13 cellular contexts compared by ENCODE assay signal in genomic region chr11:113577356-113578163, GRCh38.
A peak's percentile ranks its signal among the peaks of the same experiment; 100 is the strongest.
DNase-seq lines count a peak whose midpoint lies in the region; ATAC-seq, FAIRE-seq and TF ChIP-seq lines count a peak whose summit lies in the region.
"Had no signal": no experiment of that assay in that cellular context is flagged by ENCODE, and none has a peak within 500 bp of the region (broad histone marks: within the 10 kb centered on the region; RNA-seq: fewer than 3 reads in every experiment).

No MANE protein-coding gene starts in this region.

- BruUV-seq in Calu3 (replicated peaks; lab: Mats Ljungman, UMichigan) = no TSS peak
- no TSS peak for BruUV-seq in A673 (replicated peaks; lab: Mats Ljungman, UMichigan)

- H3K27me3 ChIP-seq in MM.1S (replicated peaks; ENCODE audit: insufficient read depth, low read length) (no peaks in the 10 kb centered on the region), A673 (replicated peaks; ENCODE audit: insufficient read depth, low read depth, low read length, poor library complexity) (no peaks in the 10 kb centered on the region)
- H3K27me3 ChIP-seq: BLaER1 had no signal

- no peaks in the 10 kb centered on the region for H4K20me1 ChIP-seq in MM.1S (ENCODE audit: insufficient read depth, low read length)
- H4K20me1 ChIP-seq: BLaER1 had no signal

- no peaks in the 10 kb centered on the region for H3K9me3 Mint-ChIP-seq in Calu3 (ENCODE audit: low read depth, unreplicated experiment)
- H3K9me3 Mint-ChIP-seq: activated T-helper 2 cell treated with anti-CD3 and anti-CD28 coated beads, Interferon-gamma antibody, Interleukin-2, Interleukin-4, amounts not matched to agents 10 μg/mL and 5 μg/mL and 100 μg/mL, durations not matched to agents 14 hours and 24 hours and 36 hours; natural killer cell treated with Interleukin-12 subunit alpha and Interleukin-12 subunit beta and Interleukin-15 and Interleukin-18, amount 100 ng/mL, for 72 hours had no signal

- no peak for FAIRE-seq in GM12892 (lab: Jason Lieb, UNC)
- FAIRE-seq: TTC549 had no signal

- POLR2A ChIA-PET in A673 (lab: Charles Lee; ENCODE audit: low non-redundant PET) = interaction anchor here (0.7 kb wide), 1 partner anchor 48 kb away, joined by 3 read pairs; no protein-coding TSS in a partner anchor

- H3K4me3 Mint-ChIP-seq in Calu3 (ENCODE audit: low read depth, unreplicated experiment) = no peak overlapping the region
- H3K4me3 Mint-ChIP-seq: natural killer cell treated with Interleukin-12 subunit alpha and Interleukin-12 subunit beta and Interleukin-15 and Interleukin-18, amount 100 ng/mL, for 72 hours had no signal

- TF ChIP-seq CTCF in Calu3 (IDR thresholded peaks at IDR 0.05; ENCODE audit: unreplicated experiment) = no peak
- no peak for TF ChIP-seq CTCF in MM.1S (IDR thresholded peaks at IDR 0.05; ENCODE audit: low read length)
- TF ChIP-seq CTCF in A673 (conservative IDR thresholded peaks at IDR 0.05; ENCODE audit: low read depth, low read length) = no peak

- DNase-seq in Calu3 (peak; percentile 40), MM.1S (peak; percentile 8), NCI-H524 treated with DMSO at 0.1 percent for 48 hours (lab: John Stamatoyannopoulos, UW) (peak; percentile 44), glomerular visceral epithelial cell (ENCODE audit: extremely low spot score) (peak; percentile 36), GM12892 (ENCODE audit: insufficient read length) (no peak), A673 (ENCODE audit: low spot score) (no peak)
- DNase-seq: cerebellar nuclear complex had no signal

- no peak overlapping the region for H3K4me2 ChIP-seq in MM.1S (ENCODE audit: low read depth, low read length)
- H3K4me2 ChIP-seq: BLaER1 had no signal

- no peak overlapping the region for H3K27ac Mint-ChIP-seq in Calu3 (ENCODE audit: unreplicated experiment)
- H3K27ac Mint-ChIP-seq: natural killer cell treated with Interleukin-12 subunit alpha and Interleukin-12 subunit beta and Interleukin-15 and Interleukin-18, amount 100 ng/mL, for 72 hours had no signal

- H3K9me3 ChIP-seq in MM.1S (replicated peaks; ENCODE audit: insufficient read depth, low read length) = no peaks in the 10 kb centered on the region
- no peaks in the 10 kb centered on the region for H3K9me3 ChIP-seq in A673 (ENCODE audit: low read depth, low read length, poor library complexity, severe bottlenecking)
- H3K9me3 ChIP-seq: BLaER1 had no signal

- H3K4me1 ChIP-seq in MM.1S (ENCODE audit: low read length) (no peaks in the 10 kb centered on the region), A673 (ENCODE audit: insufficient read depth, low read length, poor library complexity, severe bottlenecking) (no peaks in the 10 kb centered on the region)

- H3K9me2 ChIP-seq in MM.1S (replicated peaks; ENCODE audit: insufficient read depth, low read length) = no peaks in the 10 kb centered on the region

- CTCF ChIA-PET in Calu3 (lab: Charles Lee) (no interaction called here), A673 (lab: Charles Lee) (no interaction called here)

- no peaks in the 10 kb centered on the region for H3F3A ChIP-seq in MM.1S (ENCODE audit: insufficient read depth, low read length)

- H3K36me3 ChIP-seq in MM.1S (replicated peaks; ENCODE audit: insufficient read depth, low read length) = no peaks in the 10 kb centered on the region
- H3K36me3 ChIP-seq in A673 (ENCODE audit: insufficient read depth, low read length, poor library complexity, severe bottlenecking) = no peaks in the 10 kb centered on the region
- H3K36me3 ChIP-seq: BLaER1 had no signal

- H2AFZ ChIP-seq in MM.1S (ENCODE audit: low read length) = no peak overlapping the region

- no peak overlapping the region for H3K9ac ChIP-seq in MM.1S (ENCODE audit: low read length)
- H3K9ac ChIP-seq: BLaER1 had no signal

- H3K79me2 ChIP-seq in MM.1S (ENCODE audit: low read length) = no peaks in the 10 kb centered on the region

- no peaks in the 10 kb centered on the region for H3K27me3 Mint-ChIP-seq in Calu3 (ENCODE audit: unreplicated experiment)

- TF ChIP-seq POLR2A in GM12892 (IDR thresholded peaks at IDR 0.05; ENCODE audit: low read depth, low read length) = no peak

- no peaks in the 10 kb centered on the region for H3K36me3 Mint-ChIP-seq in Calu3 (ENCODE audit: insufficient read depth, unreplicated experiment)
- H3K36me3 Mint-ChIP-seq: natural killer cell treated with Interleukin-12 subunit alpha and Interleukin-12 subunit beta and Interleukin-15 and Interleukin-18, amount 100 ng/mL, for 72 hours had no signal

- ATAC-seq in HG02970 (IDR thresholded peaks at IDR 0.05; ENCODE audit: low FRiP score, unreplicated experiment) = no peak
- no peak for ATAC-seq in HG03097 (IDR thresholded peaks at IDR 0.05; ENCODE audit: low FRiP score, unreplicated experiment)

- H3K27ac ChIP-seq in MM.1S (ENCODE audit: low read length) = no peak overlapping the region
- H3K27ac ChIP-seq in A673 (ENCODE audit: low read depth, low read length, poor library complexity, severe bottlenecking) = no peak overlapping the region
- H3K27ac ChIP-seq: BLaER1 had no signal

- intact Hi-C loops in Calu3 (cut with micrococcal nuclease; ENCODE audit: unreplicated experiment) (no loop called here), A673 (cut with micrococcal nuclease; ENCODE audit: unreplicated experiment) (no loop called here)

- H3K4me1 Mint-ChIP-seq in Calu3 (ENCODE audit: low read depth, unreplicated experiment) = peaks cover 15% of the 10 kb centered on the region

- no peak overlapping the region for H3K4me3 ChIP-seq in MM.1S (ENCODE audit: low read length)
- H3K4me3 ChIP-seq in A673 (ENCODE audit: low read depth, low read length, poor library complexity, severe bottlenecking) = no peak overlapping the region
- H3K4me3 ChIP-seq: BLaER1 had no signal

Comparison
In these comparisons a context has a peak if more than half of its experiments do, and no peak if none do; other contexts are left out.
1. DNase-seq: peak in Calu3 (single experiment), MM.1S (single experiment), NCI-H524 treated with DMSO at 0.1 percent for 48 hours (single experiment) and glomerular visceral epithelial cell (single experiment); none in GM12892 (single experiment) and A673 (single experiment).